8 cellular contexts compared by ENCODE assay signal in genomic region chr11:77589521-77590193, GRCh38. TPM values are rescaled to one million over a fixed set of nuclear protein-coding genes. Genes with fewer than 3 reads are reported as not detected.
DNase-seq lines count a peak whose midpoint lies in the region; ATAC-seq and TF ChIP-seq lines count a peak whose summit lies in the region.

Gene AQP11, plus strand, starts transcription at chr11:77589953. Its CDS starts 40 bp downstream, at chr11:77589993.

- H2AFZ ChIP-seq in GM23248 (peak within 1 kb of the TSS; percentile 88), Karpas-422 (ENCODE audit: low read length) (peak within 1 kb of the TSS; percentile 86)

- ATAC-seq in RWPE2 (ENCODE audit: low read depth) = peak; percentile 87

- no peaks in the 10 kb centered on the region for H3K27me3 Mint-ChIP-seq in activated naive CD4-positive, alpha-beta T cell treated with anti-CD3 and anti-CD28 coated beads for 36 hours (ENCODE audit: low read depth)

- no peak within 1 kb of the TSS for H3K27ac Mint-ChIP-seq in activated naive CD4-positive, alpha-beta T cell treated with anti-CD3 and anti-CD28 coated beads for 36 hours

- no peaks in the 10 kb centered on the region for H3K79me2 ChIP-seq in GM23248 (ENCODE audit: insufficient read depth)
- H3K79me2 ChIP-seq in Karpas-422 (ENCODE audit: low read length) = no peaks in the 10 kb centered on the region

- H3K4me3 ChIP-seq in GM23248 = peak within 1 kb of the TSS; percentile 77
- peak within 1 kb of the TSS; percentile 67 for H3K4me3 ChIP-seq in Karpas-422 (ENCODE audit: low read length)
- peak within 1 kb of the TSS; percentile 57 for H3K4me3 ChIP-seq in RWPE2 (ENCODE audit: severe bottlenecking)
- H3K4me3 ChIP-seq in neutrophil (ENCODE audit: low read depth in 1 of 2, low read length in 1 of 2) = peak within 1 kb of the TSS; percentile 57 to 66
- peak within 1 kb of the TSS; percentile 58 for H3K4me3 ChIP-seq in suprapubic skin

- 1% methylated on average over 38 to 57 of the region's 75 CpGs for WGBS in GM23248 (ENCODE audit: low coverage in 1 of 2, low lambda C conversion rate in 2 of 2, missing lambda C conversion rate in 2 of 2), 2 experiments
- WGBS in suprapubic skin = 1% methylated on average over 24 of the region's 75 CpGs

- TF ChIP-seq POLR2A in suprapubic skin (IDR thresholded peaks at IDR 0.05) = no peak

- CTCF ChIA-PET in activated naive CD4-positive, alpha-beta T cell treated with anti-CD3 and anti-CD28 coated beads for 36 hours (lab: Charles Lee) = interaction anchor here (0.7 to 1.0 kb wide), 2 partner anchors 11 to 29 kb away, joined by 3 read pairs; no protein-coding TSS in a partner anchor

- no peak within 1 kb of the TSS for H3K27ac ChIP-seq in GM23248
- H3K27ac ChIP-seq in Karpas-422 (ENCODE audit: low read length) = no peak within 1 kb of the TSS
- H3K27ac ChIP-seq in RWPE2 (ENCODE audit: poor library complexity, severe bottlenecking) = no peak within 1 kb of the TSS
- no peak within 1 kb of the TSS for H3K27ac ChIP-seq in neutrophil
- H3K27ac ChIP-seq in suprapubic skin = peak within 1 kb of the TSS; percentile 56

- intact Hi-C loops in activated naive CD4-positive, alpha-beta T cell treated with anti-CD3 and anti-CD28 coated beads for 36 hours (cut with micrococcal nuclease) = loop anchor here (1.0 kb wide), 2 partner anchors 48 to 457 kb away; partner anchors contain the start of gene CLNS1A

- DNase-seq in EH (ENCODE audit: low read depth) (peak; percentile 85), GM23248 (peak; percentile 89), Karpas-422 (peak; percentile 92), RWPE2 (ENCODE audit: low spot score) (peak; percentile 66), germinal center (ENCODE audit: low spot score) (peak; percentile 82), suprapubic skin (ENCODE audit: low spot score in 2 of 2) (peak; percentile 84 to 85)
- peak; percentile 59 for DNase-seq in activated naive CD4-positive, alpha-beta T cell treated with anti-CD3 and anti-CD28 coated beads for 36 hours

- in situ Hi-C loops in GM23248 (cut with MboI) = no loop called here

- no peaks in the 10 kb centered on the region for H3K9me3 ChIP-seq in GM23248 (ENCODE audit: low read depth)
- no peaks in the 10 kb centered on the region for H3K9me3 ChIP-seq in Karpas-422 (ENCODE audit: low read length)
- no peaks in the 10 kb centered on the region for H3K9me3 ChIP-seq in RWPE2 (ENCODE audit: severe bottlenecking)
- no peaks in the 10 kb centered on the region for H3K9me3 ChIP-seq in neutrophil
- no peaks in the 10 kb centered on the region for H3K9me3 ChIP-seq in suprapubic skin

- peak within 1 kb of the TSS; percentile 89 for H3K4me2 ChIP-seq in GM23248 (ENCODE audit: unreplicated experiment)
- peak within 1 kb of the TSS; percentile 81 for H3K4me2 ChIP-seq in Karpas-422 (ENCODE audit: low read depth, low read length, poor library complexity, severe bottlenecking)

- H3K9me2 ChIP-seq in GM23248 (ENCODE audit: insufficient read depth) (no peaks in the 10 kb centered on the region), Karpas-422 (replicated peaks; ENCODE audit: insufficient read depth, low read length) (no peaks in the 10 kb centered on the region)

- no peaks in the 10 kb centered on the region for H3F3A ChIP-seq in GM23248 (ENCODE audit: insufficient read depth)

- no peaks in the 10 kb centered on the region for H3K36me3 ChIP-seq in GM23248 (ENCODE audit: low read depth)
- H3K36me3 ChIP-seq in Karpas-422 (ENCODE audit: insufficient read depth, low read length) = no peaks in the 10 kb centered on the region
- no peaks in the 10 kb centered on the region for H3K36me3 ChIP-seq in RWPE2 (ENCODE audit: low read depth)
- no peaks in the 10 kb centered on the region for H3K36me3 ChIP-seq in neutrophil
- H3K36me3 ChIP-seq in suprapubic skin = no peaks in the 10 kb centered on the region

- peaks cover 1% of the 10 kb centered on the region for H3K36me3 Mint-ChIP-seq in activated naive CD4-positive, alpha-beta T cell treated with anti-CD3 and anti-CD28 coated beads for 36 hours (ENCODE audit: low read depth)

- H3K27me3 ChIP-seq in GM23248 (replicated peaks; ENCODE audit: insufficient read depth) (no peaks in the 10 kb centered on the region), Karpas-422 (ENCODE audit: low read length) (no peaks in the 10 kb centered on the region), RWPE2 (ENCODE audit: insufficient read depth, poor library complexity, severe bottlenecking) (no peaks in the 10 kb centered on the region), neutrophil (peaks cover 46% of the 10 kb centered on the region), suprapubic skin (no peaks in the 10 kb centered on the region)

- peak within 1 kb of the TSS; percentile 84 for H3K4me3 Mint-ChIP-seq in activated naive CD4-positive, alpha-beta T cell treated with anti-CD3 and anti-CD28 coated beads for 36 hours

- H3K9ac ChIP-seq in GM23248 (peak within 1 kb of the TSS; percentile 60), Karpas-422 (ENCODE audit: low read length) (peak within 1 kb of the TSS; percentile 73)

- TF ChIP-seq EP300 in suprapubic skin (IDR thresholded peaks at IDR 0.05) = no peak

- H3K4me1 ChIP-seq in GM23248 (ENCODE audit: insufficient read depth) (0 out of 2 replicates have a peak, but pooled peaks cover 8% of the 10 kb centered on the region), Karpas-422 (ENCODE audit: low read length) (peaks cover 20% of the 10 kb centered on the region), RWPE2 (ENCODE audit: insufficient read depth, poor library complexity, severe bottlenecking) (no peaks in the 10 kb centered on the region), neutrophil (ENCODE audit: control insufficient read depth in 1 of 2, insufficient read depth in 1 of 2, low read depth in 1 of 2, low read length in 1 of 2) (peaks cover 15 to 16% of the 10 kb centered on the region in 2 experiments), suprapubic skin (peaks cover 15% of the 10 kb centered on the region)

- no peak for TF ChIP-seq CTCF in RWPE2 (IDR thresholded peaks at IDR 0.05; ENCODE audit: poor library complexity, severe bottlenecking)
- no peak for TF ChIP-seq CTCF in neutrophil (IDR thresholded peaks at IDR 0.05)
- TF ChIP-seq CTCF in suprapubic skin (IDR thresholded peaks at IDR 0.05) = no peak

- no peaks in the 10 kb centered on the region for H3K9me3 Mint-ChIP-seq in activated naive CD4-positive, alpha-beta T cell treated with anti-CD3 and anti-CD28 coated beads for 36 hours

- H4K20me1 ChIP-seq in GM23248 (ENCODE audit: insufficient read depth) = no peaks in the 10 kb centered on the region
- no peaks in the 10 kb centered on the region for H4K20me1 ChIP-seq in Karpas-422 (ENCODE audit: insufficient read depth, low read depth, low read length)

- peaks cover 12% of the 10 kb centered on the region for H3K4me1 Mint-ChIP-seq in activated naive CD4-positive, alpha-beta T cell treated with anti-CD3 and anti-CD28 coated beads for 36 hours (ENCODE audit: low read depth)

RNA-seq across cellular contexts. Expression of gene AQP11, which starts in this region (rescaled TPM):
- 0.43 and 2.9 TPM in 2 replicates for total RNA-seq in GM23248 (2014; rRNA removed; shearing (Covaris generic))
- polyA plus RNA-seq in GM23248 (2016; fragmentation: Nextera tagmentation; extraction: Ambion mirVana) = 0.80 and 1.1 TPM in 2 replicates
- 1.3 and 1.9 TPM in 2 replicates for total RNA-seq in Karpas-422 (2014; rRNA removed; shearing (Covaris generic); ENCODE audit: low replicate concordance)
- under 1 TPM; 0.24 to 0.49 TPM for total RNA-seq in activated naive CD4-positive, alpha-beta T cell treated with anti-CD3 and anti-CD28 coated beads for 36 hours
- total RNA-seq in suprapubic skin = under 1 TPM in 3 of 4 donors, not detected in 1; 0.55 to 0.76 (median 0.59) TPM

Comparison
In these comparisons a context has a peak if more than half of its experiments do, and no peak if none do; other contexts are left out.
1. Peak in DNase-seq in activated naive CD4-positive, alpha-beta T cell treated with anti-CD3 and anti-CD28 coated beads for 36 hours; RNA of the gene not detected or under 1 TPM.
2. Peak in DNase-seq, H3K4me3 ChIP-seq and H3K27ac ChIP-seq in suprapubic skin; RNA of the gene not detected or under 1 TPM.